ENCODE assay signal across 26 cellular contexts in genomic region chr7:42959549-42959948, GRCh38.
"Had no signal": no experiment of that assay in that cellular context is flagged by ENCODE, and none has a peak within 500 bp of the region (broad histone marks: within the 10 kb centered on the region; RNA-seq: fewer than 3 reads in every experiment).

No MANE protein-coding gene starts in this region.

- H3K27me3 ChIP-seq: dorsolateral prefrontal cortex, gastrocnemius medialis, left lung had no signal

- H3K4me1 ChIP-seq: esophagus squamous epithelium, gastrocnemius medialis, left lung, lower lobe of right lung had no signal

- FAIRE-seq: islet of Langerhans, keratinocyte had no signal

- H3K27ac ChIP-seq: coronary artery, dorsolateral prefrontal cortex, epithelial cell of prostate, esophagus squamous epithelium, gastrocnemius medialis, heart right ventricle, left lung, lower lobe of right lung had no signal

- H3K4me3 ChIP-seq: coronary artery, dorsolateral prefrontal cortex, esophagus squamous epithelium, gastrocnemius medialis, heart right ventricle, left lung, lower lobe of right lung, mucosa of descending colon had no signal

- H3K36me3 ChIP-seq: esophagus squamous epithelium, gastrocnemius medialis, heart right ventricle, left lung, lower lobe of right lung had no signal

- ATAC-seq: esophagus mucosa; gastrocnemius medialis; heart right ventricle; left cardiac atrium; left lung; left ventricle myocardium superior; lower lobe of right lung; mucosa of descending colon; naive thymus-derived CD8-positive, alpha-beta T cell had no signal

- DNase-seq: dermis blood vessel endothelial cell; dorsolateral prefrontal cortex; effector CD4-positive, alpha-beta T cell; effector memory CD4-positive, alpha-beta T cell; erythroblast; esophagus squamous epithelium; foreskin fibroblast; foreskin melanocyte; gastrocnemius medialis; glutamatergic neuron; head of caudate nucleus; heart right ventricle; hippocampal formation; left cardiac atrium; left lung; left ventricle myocardium superior; lower lobe of right lung; mesenchymal stem cell; mucosa of descending colon; naive B cell; naive thymus-derived CD8-positive, alpha-beta T cell had no signal

- H3K9me3 ChIP-seq: esophagus squamous epithelium, mucosa of descending colon had no signal
